ENCODE assay signal across 24 cellular contexts in genomic region chr4:121411151-121411744, GRCh38. TPM values are rescaled to one million over a fixed set of nuclear protein-coding genes. Genes with fewer than 3 reads are reported as not detected.
"Had no signal": no experiment of that assay in that cellular context is flagged by ENCODE, and none has a peak within 500 bp of the region (broad histone marks: within the 10 kb centered on the region; RNA-seq: fewer than 3 reads in every experiment).

No MANE protein-coding gene starts in this region.

- FAIRE-seq: kidney had no signal

- H3K27me3 ChIP-seq: gastroesophageal sphincter, heart right ventricle, tibial nerve, uterus had no signal

- H3K27ac ChIP-seq: epithelial cell of prostate, gastroesophageal sphincter, heart right ventricle, prostate gland, tibial nerve, uterus had no signal

- H3K4me3 ChIP-seq: gastroesophageal sphincter, heart right ventricle, prostate gland, smooth muscle cell, tibial nerve, uterus had no signal

- H3K4me1 ChIP-seq: gastroesophageal sphincter, heart right ventricle, prostate gland, tibial nerve, uterus had no signal

- ATAC-seq: gastroesophageal sphincter, right cardiac atrium, T-helper 17 cell had no signal

- H3K36me3 ChIP-seq: gastroesophageal sphincter, heart right ventricle, prostate gland, tibial nerve, uterus had no signal

- H3K9me3 ChIP-seq: gastroesophageal sphincter, prostate gland, uterus had no signal

- DNase-seq: activated B cell treated with CpG ODN at 0.5 μM for 24 hours; activated CD4-positive, alpha-beta T cell treated with anti-CD3 and anti-CD28 coated beads, Interleukin-2, amount 10 ng/mL, durations not matched to agents 24 days and 14 days; activated CD8-positive, alpha-beta memory T cell treated with anti-CD3 and anti-CD28 coated beads, Interleukin-2, amount 50 U/mL, for 48 hours; activated gamma-delta T cell treated with Interleukin-2 at 50 U/mL for 16 hours; amniotic stem cell; cortex of kidney; effector CD4-positive, alpha-beta T cell; heart right ventricle; kidney; left ventricle myocardium superior; mesenchymal stem cell; right cardiac atrium; stimulated activated CD4-positive, alpha-beta T cell treated with anti-CD3 and anti-CD28 coated beads, Interleukin-4, amount 100 ng/mL, for 4 hours; stimulated activated CD8-positive, alpha-beta memory T cell treated with anti-CD3 and anti-CD28 coated beads, Interleukin-4, amount 100 ng/mL, for 48 hours; stimulated activated naive CD4-positive, alpha-beta T cell treated with Interleukin-2 at 50 U/mL for 16 hours; substantia nigra; T-helper 17 cell; uterus had no signal

RNA-seq across cellular contexts. Expression of gene QRFPR, which starts 30.4 kb away (rescaled TPM):
- total RNA-seq: activated B cell treated with CpG ODN at 0.5 μM for 24 hours; activated CD4-positive, alpha-beta T cell treated with anti-CD3 and anti-CD28 coated beads, Interleukin-2, amount 10 ng/mL, durations not matched to agents 24 days and 14 days; osteoblast; smooth muscle cell; T-helper 17 cell; tibial nerve had no signal
